ENCODE assay signal across 1 cellular context in genomic region chr13:111281751-111282311, GRCh38.
TF ChIP-seq lines count a peak whose summit lies in the region.

No MANE protein-coding gene starts in this region.

TF ChIP-seq in GM23338, 12 proteins besides CTCF, POLR2A, EP300 and RAD21 (continued from another document):
- TF ChIP-seq REST (IDR thresholded peaks at IDR 0.05; ENCODE audit: unreplicated experiment), result no peak
- TF ChIP-seq EZH2phosphoT487 (IDR thresholded peaks at IDR 0.05; ENCODE audit: unreplicated experiment), result no peak
- no peak for TF ChIP-seq CREB1 (CRISPR knock-in tag; IDR thresholded peaks at IDR 0.05; ENCODE audit: low read depth)
- no peak for TF ChIP-seq EZH2 (IDR thresholded peaks at IDR 0.05; ENCODE audit: low read depth, unreplicated experiment)
- no peak for TF ChIP-seq ETS1 (IDR thresholded peaks at IDR 0.05)
- no peak for TF ChIP-seq STAT1 (IDR thresholded peaks at IDR 0.05; ENCODE audit: unreplicated experiment)
- TF ChIP-seq JUNB (IDR thresholded peaks at IDR 0.05; ENCODE audit: unreplicated experiment), result no peak
- TF ChIP-seq ZNF331 (CRISPR knock-in tag; IDR thresholded peaks at IDR 0.05; ENCODE audit: low read depth), result no peak
